ENCODE assay signal across 13 cellular contexts in genomic region chr4:8469550-8469949, GRCh38. TPM values are rescaled to one million over a fixed set of nuclear protein-coding genes. Genes with fewer than 3 reads are reported as not detected.
DNase-seq lines count a peak whose midpoint lies in the region; ATAC-seq, FAIRE-seq and TF ChIP-seq lines count a peak whose summit lies in the region.
"Had no signal": no experiment of that assay in that cellular context is flagged by ENCODE, and none has a peak within 500 bp of the region (broad histone marks: within the 10 kb centered on the region; RNA-seq: fewer than 3 reads in every experiment).

No MANE protein-coding gene starts in this region.

- no peak overlapping the region for H3K4me2 ChIP-seq in mammary epithelial cell (ENCODE audit: insufficient read depth, low read depth, low read length)
- H3K4me2 ChIP-seq in trophoblast cell (ENCODE audit: low read length), result no peak overlapping the region

- no peaks in the 10 kb centered on the region for H3K4me1 ChIP-seq in mammary epithelial cell (ENCODE audit: insufficient read depth, low read length)
- peaks cover 20 to 23% of the 10 kb centered on the region in 2 experiments for H3K4me1 ChIP-seq in trophoblast cell (ENCODE audit: control insufficient read depth in 1 of 2, insufficient read depth in 2 of 2, low read length in 2 of 2)

- H3K4me3 Mint-ChIP-seq in MCF 10A (ENCODE audit: unreplicated experiment) (no peak overlapping the region), endothelial cell (ENCODE audit: unreplicated experiment) (no peak overlapping the region)
- H3K4me3 Mint-ChIP-seq: CD4-positive, alpha-beta memory T cell; HFFc6 had no signal

- no peak for ATAC-seq in HG03354 (IDR thresholded peaks at IDR 0.05; ENCODE audit: poor library complexity, severe bottlenecking, unreplicated experiment)
- ATAC-seq in GM21786 (IDR thresholded peaks at IDR 0.05; ENCODE audit: unreplicated experiment), result no peak

- peak overlapping the region; percentile 30 for H3K14ac ChIP-seq in trophoblast cell (ENCODE audit: low read length)

- H3K4me3 ChIP-seq in mammary epithelial cell (replicated peaks in 1 of 3; ENCODE audit: insufficient read depth in 1 of 3, low read depth in 2 of 3, low read length in 3 of 3), result no peak overlapping the region
- no peak overlapping the region for H3K4me3 ChIP-seq in trophoblast cell (ENCODE audit: low read depth, low read length)
- H3K4me3 ChIP-seq: GM12878 had no signal

- H3K79me1 ChIP-seq in trophoblast cell (ENCODE audit: low read length), result peaks cover 38% of the 10 kb centered on the region

- no peak overlapping the region for H3K23ac ChIP-seq in trophoblast cell (ENCODE audit: low read length)

- TF ChIP-seq POLR2A in GM12891 (IDR thresholded peaks at IDR 0.05; ENCODE audit: low read depth, low read length), result 0 out of 2 replicates have a peak, but pooled peaks have one; percentile 3

- H3K9ac ChIP-seq in mammary epithelial cell (ENCODE audit: insufficient read depth, low read length) (no peak overlapping the region), trophoblast cell (ENCODE audit: low read length) (no peak overlapping the region)

- H3K27ac Mint-ChIP-seq in MCF 10A (ENCODE audit: low read depth, unreplicated experiment) (peak overlapping the region; percentile 39), endothelial cell (ENCODE audit: unreplicated experiment) (peak overlapping the region; percentile 42)
- H3K27ac Mint-ChIP-seq: HFFc6 had no signal

- peak overlapping the region; percentile 72 for H2BK12ac ChIP-seq in trophoblast cell (ENCODE audit: low read length)

- no peak for TF ChIP-seq CTCF in MCF 10A (IDR thresholded peaks at IDR 0.05; ENCODE audit: unreplicated experiment)
- TF ChIP-seq CTCF in mammary epithelial cell (conservative IDR thresholded peaks at IDR 0.05 in 1 of 2, IDR thresholded peaks at IDR 0.05 in 1 of 2; ENCODE audit: extremely low read depth in 1 of 2, insufficient read depth in 1 of 2, low read depth in 1 of 2, low read length in 2 of 2), result no peak
- no peak for TF ChIP-seq CTCF in endothelial cell (IDR thresholded peaks at IDR 0.05; ENCODE audit: unreplicated experiment)

- no peaks in the 10 kb centered on the region for H3K9me3 Mint-ChIP-seq in MCF 10A (ENCODE audit: unreplicated experiment)
- no peaks in the 10 kb centered on the region for H3K9me3 Mint-ChIP-seq in endothelial cell (ENCODE audit: unreplicated experiment)
- H3K9me3 Mint-ChIP-seq: CD4-positive, alpha-beta memory T cell; HFFc6 had no signal

- H3K27me3 ChIP-seq in mammary epithelial cell (ENCODE audit: insufficient read depth, low read length), result no peaks in the 10 kb centered on the region
- no peaks in the 10 kb centered on the region for H3K27me3 ChIP-seq in trophoblast cell (ENCODE audit: insufficient read depth, low read length)

- intact Hi-C loops in MCF 10A (cut with micrococcal nuclease), result loop anchor here (2.0 to 5.0 kb wide), 4 partner anchors 68 to 449 kb away; no protein-coding TSS in a partner anchor
- intact Hi-C loops in mammary epithelial cell (cut with micrococcal nuclease), result loop anchor here (5.0 kb wide), 1 partner anchor 448 kb away; no protein-coding TSS in a partner anchor

- FAIRE-seq in GM12891 (lab: Jason Lieb, UNC), result no peak
- FAIRE-seq: GM12878 had no signal

- DNase-seq in MCF 10A (ENCODE audit: unreplicated experiment) (no peak), mammary epithelial cell (no peak), GM12891 (ENCODE audit: insufficient read length, low spot score) (no peak), endothelial cell (ENCODE audit: low spot score) (no peak), trophoblast cell (no peak)
- DNase-seq: 8988T; CD4-positive, alpha-beta memory T cell; HCEC 1CT; HFFc6 had no signal

- H4K91ac ChIP-seq in trophoblast cell (ENCODE audit: low read depth, low read length), result peak overlapping the region; percentile 45

- BruUV-seq in MCF 10A (replicated peaks; lab: Mats Ljungman, UMichigan), result no TSS peak
- BruUV-seq in mammary epithelial cell (replicated peaks; lab: Mats Ljungman, UMichigan), result no TSS peak

- dilution Hi-C loops in mammary epithelial cell (cut with HindIII; ENCODE audit: low sequenced_read_pairs), result no loop called here

- H2AFZ ChIP-seq in mammary epithelial cell (ENCODE audit: low read depth, low read length) (no peak overlapping the region), trophoblast cell (ENCODE audit: insufficient read depth, low read length, poor library complexity) (no peak overlapping the region)

- H3K27ac ChIP-seq in mammary epithelial cell (ENCODE audit: insufficient read depth, low read depth, low read length) (no peak overlapping the region), trophoblast cell (ENCODE audit: low read depth, low read length) (no peak overlapping the region)
- H3K27ac ChIP-seq: HL-60 had no signal

- peak overlapping the region; percentile 24 for H4K8ac ChIP-seq in trophoblast cell (ENCODE audit: low read depth, low read length)

- peak overlapping the region; percentile 65 for H2AK5ac ChIP-seq in trophoblast cell (ENCODE audit: low read length)

- no peaks in the 10 kb centered on the region for H3K79me2 ChIP-seq in mammary epithelial cell (ENCODE audit: insufficient read depth, low read length)
- H3K79me2 ChIP-seq in trophoblast cell (ENCODE audit: control insufficient read depth, insufficient read depth, low read length, poor library complexity), result peaks cover 11% of the 10 kb centered on the region

- H3K27me3 Mint-ChIP-seq in MCF 10A (ENCODE audit: insufficient read depth, unreplicated experiment), result no peaks in the 10 kb centered on the region
- H3K27me3 Mint-ChIP-seq in endothelial cell (ENCODE audit: unreplicated experiment), result peaks cover 1% of the 10 kb centered on the region
- H3K27me3 Mint-ChIP-seq: CD4-positive, alpha-beta memory T cell had no signal

- H3K9me3 ChIP-seq in mammary epithelial cell (replicated peaks; ENCODE audit: insufficient read depth, low read length) (no peaks in the 10 kb centered on the region), trophoblast cell (ENCODE audit: insufficient read depth, low read depth, low read length) (no peaks in the 10 kb centered on the region)

- no peak overlapping the region for H4K12ac ChIP-seq in trophoblast cell (ENCODE audit: low read depth, low read length)

- 97% methylated on average over 5 of the region's 14 CpGs for WGBS in mammary epithelial cell (ENCODE audit: low coverage, missing lambda C conversion rate)
- WGBS in trophoblast cell (ENCODE audit: extremely low coverage, insufficient coverage, insufficient read length), result no CpG with 5 or more reads among the region's 14 CpGs

- peak overlapping the region; percentile 19 for H2BK120ac ChIP-seq in trophoblast cell (ENCODE audit: insufficient read depth, low read length, poor library complexity)

- in situ Hi-C loops in mammary epithelial cell (cut with MboI; ENCODE audit: low sequenced_read_pairs in 2 of 2), result loop anchor here (5.0 to 25.0 kb wide), 3 partner anchors 75 to 443 kb away; partner anchors contain the start of gene CPZ (in 1 of the 2)

- H3K18ac ChIP-seq in trophoblast cell (ENCODE audit: low read length), result peak overlapping the region; percentile 62

- POLR2A ChIA-PET in MCF 10A (lab: Yijun Ruan, JAX), result no interaction called here

- CTCF ChIA-PET in MCF 10A (lab: Yijun Ruan, JAX) (interaction anchor here (0.6 to 3.4 kb wide), 14 partner anchors 8 to 1204 kb away, joined by 3 to 27 read pairs (median 4); partner anchors contain the start of gene CPZ), mammary epithelial cell (lab: Charles Lee; ENCODE audit: low non-redundant PET) (no interaction called here)

- H3K36me3 ChIP-seq in mammary epithelial cell (ENCODE audit: insufficient read depth, low read length) (no peaks in the 10 kb centered on the region), trophoblast cell (ENCODE audit: control insufficient read depth in 1 of 2, insufficient read depth in 2 of 2, low read length in 2 of 2) (peaks cover 34 to 39% of the 10 kb centered on the region in 2 experiments)

- peak overlapping the region; percentile 8 for H3K4ac ChIP-seq in trophoblast cell (ENCODE audit: low read depth, low read length)

- no peaks in the 10 kb centered on the region for H4K20me1 ChIP-seq in mammary epithelial cell (ENCODE audit: insufficient read depth, low read length)

- no peaks in the 10 kb centered on the region for H3K4me1 Mint-ChIP-seq in MCF 10A (ENCODE audit: insufficient read depth, unreplicated experiment)
- peaks cover 3% of the 10 kb centered on the region for H3K4me1 Mint-ChIP-seq in endothelial cell (ENCODE audit: unreplicated experiment)

- H3K36me3 Mint-ChIP-seq in MCF 10A (ENCODE audit: insufficient read depth, unreplicated experiment) (peaks cover 53% of the 10 kb centered on the region), endothelial cell (ENCODE audit: low read depth, unreplicated experiment) (peaks cover 37% of the 10 kb centered on the region)

- H2BK5ac ChIP-seq in trophoblast cell (ENCODE audit: low read depth, low read length, poor library complexity), result no peak overlapping the region

TF ChIP-seq in GM12891, 5 proteins besides CTCF, POLR2A, EP300 and RAD21:
- no peak for TF ChIP-seq PAX5 (IDR thresholded peaks at IDR 0.05; ENCODE audit: insufficient read depth, low read length, severe bottlenecking)
- no peak for TF ChIP-seq POU2F2 (IDR thresholded peaks at IDR 0.05; ENCODE audit: low read depth, low read length)
- no peak for TF ChIP-seq TAF1 (IDR thresholded peaks at IDR 0.05; ENCODE audit: low read depth, low read length)
- no peak for TF ChIP-seq SPI1 (IDR thresholded peaks at IDR 0.05; ENCODE audit: low read depth, low read length)
- TF ChIP-seq POLR2AphosphoS5 (IDR thresholded peaks at IDR 0.05; ENCODE audit: low read depth, low read length), result no peak; the same call in 1 of the 2 replicates

RNA-seq across cellular contexts. Expression of gene TRMT44, which starts 29.0 kb away (rescaled TPM):
- total RNA-seq in MCF 10A (2022), result 23.2 and 24.4 TPM in 2 replicates
- total RNA-seq in mammary epithelial cell, result 10 to 100 TPM; 18.5 to 20.3 TPM
- polyA plus RNA-seq in mammary epithelial cell, result 6.3 TPM
- polyA minus RNA-seq in mammary epithelial cell, result 1.9 TPM
- polyA plus RNA-seq in GM12891 (2012; ENCODE audit: low read depth, missing spikeins), result 6.8 TPM
- 38.5 TPM for total RNA-seq in endothelial cell (ENCODE audit: unreplicated experiment)
- 16.7 and 17.7 TPM in 2 replicates for polyA plus RNA-seq in trophoblast cell (2013)

RNA-seq across cellular contexts. Expression of gene ACOX3, which starts 29.0 kb away (rescaled TPM):
- total RNA-seq in MCF 10A (2022) (17.9 TPM in 2 replicates), mammary epithelial cell (10 to 100 TPM; 19.6 to 94.0 TPM), endothelial cell (ENCODE audit: unreplicated experiment) (44.1 TPM)
- 4.4 TPM for polyA plus RNA-seq in mammary epithelial cell
- polyA minus RNA-seq in mammary epithelial cell, result 43.7 TPM
- 13.4 TPM for polyA plus RNA-seq in GM12891 (2012; ENCODE audit: low read depth, missing spikeins)
- polyA plus RNA-seq in trophoblast cell (2013), result 21.5 and 23.3 TPM in 2 replicates
